11 cellular contexts compared by ENCODE assay signal in the genomic region with DNA sequence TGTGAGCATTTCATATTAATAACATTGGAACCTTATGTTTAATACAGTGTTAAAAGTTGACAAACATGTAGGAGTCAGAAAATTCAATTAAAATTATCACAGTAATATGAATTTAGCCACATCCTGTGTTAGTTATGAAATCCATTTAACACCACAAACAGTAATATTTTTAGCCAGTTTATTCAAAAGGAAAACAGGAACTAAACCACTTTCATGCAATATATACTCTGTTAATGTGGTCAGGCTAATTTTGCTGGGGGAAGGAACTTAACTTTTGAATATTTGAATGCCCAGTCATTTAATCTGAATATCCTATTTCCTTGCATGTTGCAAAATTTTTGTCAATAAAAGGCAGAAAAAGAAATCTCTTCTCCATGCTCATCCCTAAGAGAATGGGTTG. TPM values are rescaled to one million over a fixed set of nuclear protein-coding genes. Genes with fewer than 3 reads are reported as not detected.
DNase-seq lines count a peak whose midpoint lies in the region; ATAC-seq and TF ChIP-seq lines count a peak whose summit lies in the region.
"Had no signal": no experiment of that assay in that cellular context is flagged by ENCODE, and none has a peak within 500 bp of the region (broad histone marks: within the 10 kb centered on the region; RNA-seq: fewer than 3 reads in every experiment).

No MANE protein-coding gene starts in this region.

- H3K4me3 Mint-ChIP-seq in chondrocyte (ENCODE audit: unreplicated experiment) = no peak overlapping the region

- no peak for DNase-seq in DND-41
- no peak for DNase-seq in chondrocyte (ENCODE audit: low spot score)
- no peak for DNase-seq in esophagus muscularis mucosa (ENCODE audit: extremely low spot score)
- DNase-seq in NCI-H2029 treated with DMSO at 0.1 percent for 48 hours (lab: John Stamatoyannopoulos, UW) = no peak
- no peak for DNase-seq in left ventricle myocardium superior
- DNase-seq in vagina (ENCODE audit: extremely low spot score in 2 of 2) = no peak
- DNase-seq: COR-L47 had no signal

- H3K9me3 ChIP-seq in DND-41 (ENCODE audit: insufficient read depth, low read length, severe bottlenecking) = no peaks in the 10 kb centered on the region
- no peaks in the 10 kb centered on the region for H3K9me3 ChIP-seq in esophagus muscularis mucosa
- H3K9me3 ChIP-seq in vagina = no peaks in the 10 kb centered on the region
- H3K9me3 ChIP-seq: SJSA1 had no signal

- H3K9ac ChIP-seq in DND-41 (ENCODE audit: low read depth, low read length) = no peak overlapping the region
- H3K9ac ChIP-seq: parathyroid adenoma had no signal

- H3K27me3 Mint-ChIP-seq in chondrocyte (ENCODE audit: low read depth) = no peaks in the 10 kb centered on the region

- H3K4me1 ChIP-seq in DND-41 (ENCODE audit: insufficient read depth, low read length) (0 out of 2 replicates have a peak, but pooled peaks cover 6% of the 10 kb centered on the region), esophagus muscularis mucosa (no peaks in the 10 kb centered on the region), vagina (no peaks in the 10 kb centered on the region)
- H3K4me1 ChIP-seq: parathyroid adenoma had no signal

- intact Hi-C loops in esophagus muscularis mucosa (cut with DNase I) (no loop called here), left ventricle myocardium superior (cut with micrococcal nuclease) (no loop called here), vagina (cut with DNase I) (no loop called here)

- ATAC-seq in DND-41 (ENCODE audit: insufficient read depth, low read depth) = peak; percentile 33; the same call in 1 of the 3 replicates
- peak; percentile 55 for ATAC-seq in GM21367 (IDR thresholded peaks at IDR 0.05; ENCODE audit: unreplicated experiment)
- ATAC-seq in HG03520 (IDR thresholded peaks at IDR 0.05; ENCODE audit: unreplicated experiment) = peak; percentile 67
- no peak for ATAC-seq in left ventricle myocardium superior

- H3K9me3 Mint-ChIP-seq in chondrocyte (ENCODE audit: low read depth) = no peaks in the 10 kb centered on the region

- no peaks in the 10 kb centered on the region for H3K36me3 Mint-ChIP-seq in chondrocyte (ENCODE audit: low read depth)

- H3K4me2 ChIP-seq in DND-41 (ENCODE audit: insufficient read depth, low read length) = no peak overlapping the region

- H3K27ac ChIP-seq in DND-41 (ENCODE audit: low read length) (no peak overlapping the region), esophagus muscularis mucosa (replicated peaks in 1 of 4) (no peak overlapping the region), vagina (no peak overlapping the region)
- H3K27ac ChIP-seq: parathyroid adenoma, SJSA1 had no signal

- no peaks in the 10 kb centered on the region for H3K79me2 ChIP-seq in DND-41 (ENCODE audit: insufficient read depth, low read length)
- H3K79me2 ChIP-seq: parathyroid adenoma had no signal

- H3K4me3 ChIP-seq in DND-41 (ENCODE audit: low read depth in 1 of 2, low read length in 2 of 2) (no peak overlapping the region), esophagus muscularis mucosa (no peak overlapping the region), vagina (no peak overlapping the region)
- H3K4me3 ChIP-seq: SJSA1 had no signal

- TF ChIP-seq CTCF in DND-41 (IDR thresholded peaks at IDR 0.05; ENCODE audit: borderline replicate concordance, extremely low read depth, low read length, poor library complexity, severe bottlenecking) = no peak
- TF ChIP-seq CTCF in chondrocyte (IDR thresholded peaks at IDR 0.05) = no peak
- TF ChIP-seq CTCF in esophagus muscularis mucosa (IDR thresholded peaks at IDR 0.05) = no peak
- TF ChIP-seq CTCF in vagina (IDR thresholded peaks at IDR 0.05) = no peak

- H3K4me1 Mint-ChIP-seq in chondrocyte (ENCODE audit: low read depth) = peaks cover 19% of the 10 kb centered on the region

- no peak overlapping the region for H2AFZ ChIP-seq in DND-41 (ENCODE audit: low read depth, low read length)
- H2AFZ ChIP-seq: parathyroid adenoma had no signal

- TF ChIP-seq POLR2A in esophagus muscularis mucosa (IDR thresholded peaks at IDR 0.05; ENCODE audit: low read depth) = no peak
- TF ChIP-seq POLR2A in vagina (IDR thresholded peaks at IDR 0.05) = no peak

- H3K27me3 ChIP-seq in DND-41 (ENCODE audit: insufficient read depth, low read length, poor library complexity) (no peaks in the 10 kb centered on the region), esophagus muscularis mucosa (no peaks in the 10 kb centered on the region), vagina (no peaks in the 10 kb centered on the region)
- H3K27me3 ChIP-seq: SJSA1 had no signal

- H4K20me1 ChIP-seq in DND-41 (ENCODE audit: insufficient read depth, low read length) = no peaks in the 10 kb centered on the region

- TF ChIP-seq EP300 in esophagus muscularis mucosa (IDR thresholded peaks at IDR 0.05) = no peak

- H3K36me3 ChIP-seq in DND-41 (ENCODE audit: insufficient read depth, low read length) (no peaks in the 10 kb centered on the region), esophagus muscularis mucosa (no peaks in the 10 kb centered on the region), vagina (no peaks in the 10 kb centered on the region)
- H3K36me3 ChIP-seq: SJSA1 had no signal

- peak overlapping the region; percentile 4 for H3K27ac Mint-ChIP-seq in chondrocyte (ENCODE audit: unreplicated experiment)

RNA-seq across cellular contexts. Expression of a gene that starts 14.9 kb away (rescaled TPM):
- total RNA-seq in chondrocyte (0.57 to 2.1 TPM (median 1.1 TPM) in 3 replicates), esophagus muscularis mucosa (10 to 100 TPM; 14.8 to 48.2 (median 17.2) TPM), left ventricle myocardium superior (10.1 TPM), vagina (33.6 TPM)
